In the genomic region with DNA sequence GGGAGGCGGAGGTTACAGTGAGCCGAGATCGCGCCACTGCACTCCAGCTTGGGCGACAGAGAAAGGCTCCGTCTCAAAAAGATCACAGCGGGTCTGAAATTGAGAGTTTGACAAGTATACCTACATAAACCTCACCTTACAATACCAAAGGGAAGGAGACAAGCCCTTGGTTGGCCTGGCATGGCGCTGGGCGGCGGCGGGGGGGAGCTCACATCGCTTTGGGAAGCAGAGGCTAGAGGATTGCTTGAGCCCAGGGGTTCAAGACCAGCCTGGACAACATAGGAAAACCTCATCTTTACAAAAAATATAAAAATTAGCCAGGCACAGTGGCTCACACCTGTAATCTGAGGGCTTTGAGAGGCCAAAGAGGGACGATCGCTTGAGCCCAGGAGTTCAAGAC, we compare ENCODE assay signal across 10 cellular contexts. TPM values are rescaled to one million over a fixed set of nuclear protein-coding genes. Genes with fewer than 3 reads are reported as not detected.
DNase-seq lines count a peak whose midpoint lies in the region; ATAC-seq, FAIRE-seq and TF ChIP-seq lines count a peak whose summit lies in the region.
"Had no signal": no experiment of that assay in that cellular context is flagged by ENCODE, and none has a peak within 500 bp of the region (broad histone marks: within the 10 kb centered on the region; RNA-seq: fewer than 3 reads in every experiment).

No MANE protein-coding gene starts in this region.

- no peaks in the 10 kb centered on the region for H3K9me3 ChIP-seq in iPS-18a (ENCODE audit: control insufficient read depth, low read depth, low read length)

- H3K27ac Mint-ChIP-seq in activated CD8-positive, alpha-beta T cell treated with anti-CD3 and anti-CD28 coated beads, Interleukin-2, amount 10 ng/mL, durations not matched to agents 7 days and 5 days: peak overlapping the region; percentile 34

- POLR2A ChIA-PET in activated CD8-positive, alpha-beta T cell treated with anti-CD3 and anti-CD28 coated beads, Interleukin-2, amount 10 ng/mL, durations not matched to agents 7 days and 5 days (lab: Charles Lee): interaction anchor here (1.1 to 2.2 kb wide), 4 partner anchors 10 to 101 kb away, joined by 3 to 9 read pairs (median 4); no protein-coding TSS in a partner anchor

- no peak for TF ChIP-seq CTCF in 22Rv1 (IDR thresholded peaks at IDR 0.05)
- TF ChIP-seq CTCF in GM12875 (IDR thresholded peaks at IDR 0.05; ENCODE audit: borderline replicate concordance, insufficient read depth, low read depth, low read length): no peak

- peak overlapping the region; percentile 84 for H3K4me3 Mint-ChIP-seq in activated CD8-positive, alpha-beta T cell treated with anti-CD3 and anti-CD28 coated beads, Interleukin-2, amount 10 ng/mL, durations not matched to agents 7 days and 5 days

- CTCF ChIA-PET in activated CD8-positive, alpha-beta T cell treated with anti-CD3 and anti-CD28 coated beads, Interleukin-2, amount 10 ng/mL, durations not matched to agents 7 days and 5 days (lab: Charles Lee): interaction anchor here (1.3 to 6.0 kb wide), 2 partner anchors 11 to 14 kb away, joined by 3 to 36 read pairs; no protein-coding TSS in a partner anchor

- H3K27me3 ChIP-seq in iPS-18a (ENCODE audit: control insufficient read depth, insufficient read depth, low read length): no peaks in the 10 kb centered on the region

- H3K27me3 Mint-ChIP-seq in activated CD8-positive, alpha-beta T cell treated with anti-CD3 and anti-CD28 coated beads, Interleukin-2, amount 10 ng/mL, durations not matched to agents 7 days and 5 days (ENCODE audit: low read depth): peaks cover 3% of the 10 kb centered on the region

- no peak for DNase-seq in activated CD8-positive, alpha-beta T cell treated with anti-CD3 and anti-CD28 coated beads, Interleukin-2, amount 10 ng/mL, durations not matched to agents 7 days and 5 days
- DNase-seq in GOT3 (lab: John Stamatoyannopoulos, UW): no peak
- no peak for DNase-seq in DMS53 (lab: John Stamatoyannopoulos, UW)
- no peak for DNase-seq in RCC 7860 (ENCODE audit: low spot score)
- DNase-seq: NCI-H1417 treated with DMSO at 0.1 percent for 48 hours had no signal

- H3K36me3 Mint-ChIP-seq in activated CD8-positive, alpha-beta T cell treated with anti-CD3 and anti-CD28 coated beads, Interleukin-2, amount 10 ng/mL, durations not matched to agents 7 days and 5 days (ENCODE audit: low read depth): peaks cover 10% of the 10 kb centered on the region

- H3K4me3 ChIP-seq in GM12875 (ENCODE audit: low read depth, low read length) (peak overlapping the region; percentile 98), iPS-18a (ENCODE audit: low read length) (peak overlapping the region; percentile 97)

- no peaks in the 10 kb centered on the region for H3K36me3 ChIP-seq in iPS-18a (ENCODE audit: control insufficient read depth, low read depth, low read length)

- H3K4me1 ChIP-seq in iPS-18a (ENCODE audit: control insufficient read depth, low read depth, low read length): peaks cover 9% of the 10 kb centered on the region

- H3K27ac ChIP-seq in 22Rv1 (peak overlapping the region; percentile 76; the same call in 1 of the 2 replicates), iPS-18a (ENCODE audit: low read length) (no peak overlapping the region)

- H3K9me3 Mint-ChIP-seq in activated CD8-positive, alpha-beta T cell treated with anti-CD3 and anti-CD28 coated beads, Interleukin-2, amount 10 ng/mL, durations not matched to agents 7 days and 5 days (ENCODE audit: insufficient read depth): no peaks in the 10 kb centered on the region

- peak overlapping the region; percentile 96 for H3K9ac ChIP-seq in iPS-18a (ENCODE audit: low read length)

- no peak for FAIRE-seq in RCC 7860 (lab: Jason Lieb, UNC)
- FAIRE-seq: GM19239 had no signal

- H3K4me1 Mint-ChIP-seq in activated CD8-positive, alpha-beta T cell treated with anti-CD3 and anti-CD28 coated beads, Interleukin-2, amount 10 ng/mL, durations not matched to agents 7 days and 5 days (ENCODE audit: low read depth): peaks cover 31% of the 10 kb centered on the region

- ATAC-seq in activated CD8-positive, alpha-beta T cell treated with anti-CD3 and anti-CD28 coated beads, Interleukin-2, amount 10 ng/mL, durations not matched to agents 7 days and 5 days: no peak
- no peak for ATAC-seq in HG03196 (IDR thresholded peaks at IDR 0.05; ENCODE audit: unreplicated experiment)

RNA-seq across cellular contexts. Expression of a gene that starts 1.1 kb away (rescaled TPM):
- total RNA-seq in activated CD8-positive, alpha-beta T cell treated with anti-CD3 and anti-CD28 coated beads, Interleukin-2, amount 10 ng/mL, durations not matched to agents 7 days and 5 days: 10 to 100 TPM; 51.4 to 56.1 TPM

RNA-seq across cellular contexts. Expression of a gene that starts 50.0 kb away (rescaled TPM):
- 100 to 1,000 TPM; 408 to 412 TPM for total RNA-seq in activated CD8-positive, alpha-beta T cell treated with anti-CD3 and anti-CD28 coated beads, Interleukin-2, amount 10 ng/mL, durations not matched to agents 7 days and 5 days

RNA-seq across cellular contexts. Expression of a gene that starts 51.9 kb away (rescaled TPM):
- total RNA-seq in activated CD8-positive, alpha-beta T cell treated with anti-CD3 and anti-CD28 coated beads, Interleukin-2, amount 10 ng/mL, durations not matched to agents 7 days and 5 days: not detected
